In the genomic region with DNA sequence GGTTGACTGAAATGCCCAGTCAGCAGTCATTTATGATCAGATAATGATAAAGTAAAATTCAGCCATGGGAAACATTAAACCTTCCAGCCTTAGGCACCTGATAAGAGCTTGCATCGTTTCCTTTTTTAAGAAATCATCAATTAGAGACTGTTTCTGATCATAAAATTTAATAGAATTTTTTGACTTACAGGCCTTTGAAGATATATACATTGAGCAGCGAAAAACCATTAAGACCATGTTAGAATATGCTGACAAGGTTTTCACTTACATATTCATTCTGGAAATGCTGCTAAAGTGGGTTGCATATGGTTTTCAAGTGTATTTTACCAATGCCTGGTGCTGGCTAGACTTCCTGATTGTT, we compare ENCODE assay signal across 22 cellular contexts.
"Had no signal": no experiment of that assay in that cellular context is flagged by ENCODE, and none has a peak within 500 bp of the region (broad histone marks: within the 10 kb centered on the region; RNA-seq: fewer than 3 reads in every experiment).

No MANE protein-coding gene starts in this region.

- DNase-seq: activated CD4-positive, alpha-beta memory T cell treated with anti-CD3 and anti-CD28 coated beads, Interleukin-2, amount 10 ng/mL, durations not matched to agents 7 days and 5 days; activated CD4-positive, alpha-beta T cell treated with anti-CD3 and anti-CD28 coated beads for 48 hours; activated CD4-positive, CD25-positive, alpha-beta regulatory T cell; activated naive CD4-positive, alpha-beta T cell treated with anti-CD3 and anti-CD28 coated beads, Interleukin-2, amount 10 ng/mL, durations not matched to agents 7 days and 5 days; activated naive CD8-positive, alpha-beta T cell treated with anti-CD3 and anti-CD28 coated beads, Interleukin-2, amount 50 U/mL, for 24 hours; activated T-cell treated with anti-CD3 and anti-CD28 coated beads, Interleukin-2, amount 50 U/mL, for 24 hours; aorta; brain microvascular endothelial cell; central memory CD4-positive, alpha-beta T cell; colonic mucosa; kidney glomerular epithelial cell; left ventricle myocardium inferior; naive thymus-derived CD4-positive, alpha-beta T cell; ovary; psoas muscle; right cardiac atrium; transverse colon; uterus had no signal

- H3K9me3 Mint-ChIP-seq: activated CD4-positive, alpha-beta memory T cell treated with anti-CD3 and anti-CD28 coated beads, Interleukin-2, amount 10 ng/mL, durations not matched to agents 7 days and 5 days; activated naive CD4-positive, alpha-beta T cell treated with anti-CD3 and anti-CD28 coated beads, Interleukin-2, amount 10 ng/mL, durations not matched to agents 7 days and 5 days; activated naive CD8-positive, alpha-beta T cell treated with anti-CD3 and anti-CD28 coated beads, Interleukin-2, amount 50 U/mL, for 24 hours; activated T-cell treated with anti-CD3 and anti-CD28 coated beads, Interleukin-2, amount 50 U/mL, for 24 hours; naive thymus-derived CD4-positive, alpha-beta T cell; stimulated activated naive CD8-positive, alpha-beta T cell treated with anti-CD3 and anti-CD28 coated beads, Interleukin-15, Interleukin-2, amounts not matched to agents 100 ng/mL and 50 ng/mL, for 24 hours had no signal

- ATAC-seq: activated naive CD8-positive, alpha-beta T cell treated with anti-CD3 and anti-CD28 coated beads, Interleukin-2, amount 50 U/mL, for 24 hours; naive thymus-derived CD4-positive, alpha-beta T cell; psoas muscle; right cardiac atrium had no signal

- H3K4me3 Mint-ChIP-seq: activated CD4-positive, alpha-beta memory T cell treated with anti-CD3 and anti-CD28 coated beads, Interleukin-2, amount 10 ng/mL, durations not matched to agents 7 days and 5 days; activated naive CD4-positive, alpha-beta T cell treated with anti-CD3 and anti-CD28 coated beads, Interleukin-2, amount 10 ng/mL, durations not matched to agents 7 days and 5 days; activated naive CD8-positive, alpha-beta T cell treated with anti-CD3 and anti-CD28 coated beads, Interleukin-2, amount 50 U/mL, for 24 hours; activated T-cell treated with anti-CD3 and anti-CD28 coated beads, Interleukin-2, amount 50 U/mL, for 24 hours; naive thymus-derived CD4-positive, alpha-beta T cell; stimulated activated naive CD8-positive, alpha-beta T cell treated with anti-CD3 and anti-CD28 coated beads, Interleukin-15, Interleukin-2, amounts not matched to agents 100 ng/mL and 50 ng/mL, for 24 hours had no signal

- H3K27ac Mint-ChIP-seq: activated CD4-positive, alpha-beta memory T cell treated with anti-CD3 and anti-CD28 coated beads, Interleukin-2, amount 10 ng/mL, durations not matched to agents 7 days and 5 days; activated naive CD4-positive, alpha-beta T cell treated with anti-CD3 and anti-CD28 coated beads, Interleukin-2, amount 10 ng/mL, durations not matched to agents 7 days and 5 days; activated naive CD8-positive, alpha-beta T cell treated with anti-CD3 and anti-CD28 coated beads, Interleukin-2, amount 50 U/mL, for 24 hours; activated T-cell treated with anti-CD3 and anti-CD28 coated beads, Interleukin-2, amount 50 U/mL, for 24 hours; naive thymus-derived CD4-positive, alpha-beta T cell; stimulated activated naive CD8-positive, alpha-beta T cell treated with anti-CD3 and anti-CD28 coated beads, Interleukin-15, Interleukin-2, amounts not matched to agents 100 ng/mL and 50 ng/mL, for 24 hours had no signal

- H3K4me1 Mint-ChIP-seq: activated CD4-positive, alpha-beta memory T cell treated with anti-CD3 and anti-CD28 coated beads, Interleukin-2, amount 10 ng/mL, durations not matched to agents 7 days and 5 days; activated naive CD4-positive, alpha-beta T cell treated with anti-CD3 and anti-CD28 coated beads, Interleukin-2, amount 10 ng/mL, durations not matched to agents 7 days and 5 days; activated naive CD8-positive, alpha-beta T cell treated with anti-CD3 and anti-CD28 coated beads, Interleukin-2, amount 50 U/mL, for 24 hours; naive thymus-derived CD4-positive, alpha-beta T cell had no signal

- H3K27ac ChIP-seq: brain microvascular endothelial cell, colonic mucosa, left ventricle myocardium inferior, ovary, psoas muscle, transverse colon, uterus had no signal

- FAIRE-seq: endometrium, frontal cortex had no signal

- H3K9me3 ChIP-seq: colonic mucosa, left ventricle myocardium inferior, ovary, psoas muscle, transverse colon, uterus had no signal

- H3K36me3 ChIP-seq: brain microvascular endothelial cell, colonic mucosa, left ventricle myocardium inferior, ovary, transverse colon, uterus had no signal

- H3K4me3 ChIP-seq: colonic mucosa, left ventricle myocardium inferior, ovary, psoas muscle, skin epidermis, transverse colon, uterus had no signal

- H3K4me1 ChIP-seq: colonic mucosa, left ventricle myocardium inferior, psoas muscle, transverse colon, uterus had no signal

- H3K27me3 Mint-ChIP-seq: activated CD4-positive, alpha-beta memory T cell treated with anti-CD3 and anti-CD28 coated beads, Interleukin-2, amount 10 ng/mL, durations not matched to agents 7 days and 5 days; activated naive CD4-positive, alpha-beta T cell treated with anti-CD3 and anti-CD28 coated beads, Interleukin-2, amount 10 ng/mL, durations not matched to agents 7 days and 5 days; activated naive CD8-positive, alpha-beta T cell treated with anti-CD3 and anti-CD28 coated beads, Interleukin-2, amount 50 U/mL, for 24 hours; activated T-cell treated with anti-CD3 and anti-CD28 coated beads, Interleukin-2, amount 50 U/mL, for 24 hours; stimulated activated naive CD8-positive, alpha-beta T cell treated with anti-CD3 and anti-CD28 coated beads, Interleukin-15, Interleukin-2, amounts not matched to agents 100 ng/mL and 50 ng/mL, for 24 hours had no signal

- H3K36me3 Mint-ChIP-seq: activated naive CD4-positive, alpha-beta T cell treated with anti-CD3 and anti-CD28 coated beads, Interleukin-2, amount 10 ng/mL, durations not matched to agents 7 days and 5 days; naive thymus-derived CD4-positive, alpha-beta T cell had no signal

- H3K27me3 ChIP-seq: brain microvascular endothelial cell, colonic mucosa, ovary, transverse colon, uterus had no signal
